15 cellular contexts compared by ENCODE assay signal in the genomic region with DNA sequence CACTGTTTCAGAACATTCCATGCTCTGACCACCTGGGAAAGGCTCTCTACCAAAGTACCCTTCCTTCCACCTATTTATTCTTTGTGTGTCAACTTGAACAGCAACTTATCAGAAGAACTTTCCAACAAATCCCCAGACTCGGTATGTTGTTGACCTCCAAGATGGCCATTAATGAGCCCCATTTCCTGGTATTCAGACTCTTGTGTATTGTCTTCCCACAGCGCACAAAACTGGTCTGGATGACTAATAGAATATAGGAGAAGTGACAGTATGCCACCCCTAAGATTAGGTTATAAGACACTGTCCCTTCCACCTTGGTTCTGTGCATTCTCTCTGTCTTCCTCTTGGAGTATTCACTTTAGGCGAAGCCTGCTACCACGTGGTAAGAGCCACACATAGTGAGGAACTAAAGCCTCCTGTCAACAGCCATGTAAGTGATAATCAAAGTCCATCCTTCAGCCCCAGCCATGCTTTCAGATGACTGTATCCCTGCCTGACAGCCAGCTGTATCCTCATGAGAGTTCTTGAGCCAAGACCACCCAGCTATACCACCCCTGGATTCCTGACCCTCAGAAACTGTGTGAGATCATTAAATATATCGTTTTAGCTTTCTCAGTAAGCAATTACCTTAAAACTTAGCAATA.
DNase-seq lines count a peak whose midpoint lies in the region; ATAC-seq lines count a peak whose summit lies in the region.
"Had no signal": no experiment of that assay in that cellular context is flagged by ENCODE, and none has a peak within 500 bp of the region (broad histone marks: within the 10 kb centered on the region; RNA-seq: fewer than 3 reads in every experiment).

No MANE protein-coding gene starts in this region.

- peak; percentile 15 for ATAC-seq in left ventricle myocardium superior
- ATAC-seq in left cardiac atrium = no peak
- peak; percentile 57 for ATAC-seq in esophagus mucosa
- no peak for ATAC-seq in HG02938 (IDR thresholded peaks at IDR 0.05; ENCODE audit: unreplicated experiment)

- DNase-seq in left ventricle myocardium superior (no peak), left cardiac atrium (no peak), dermis blood vessel endothelial cell (peak; percentile 64), NAMALWA (ENCODE audit: low spot score) (no peak)
- DNase-seq: C1 segment of cervical spinal cord; Calu3; CD4-positive, alpha-beta memory T cell; COR-L47; DMS53; DMS79 treated with DMSO at 0.1 percent for 48 hours; GF-D8; GOT3; HFFc6 had no signal

- intact Hi-C loops in left ventricle myocardium superior (cut with micrococcal nuclease) (no loop called here), left cardiac atrium (cut with DNase I) (no loop called here)

Comparison
In these comparisons a context has a peak if more than half of its experiments do, and no peak if none do; other contexts are left out.
1. ATAC-seq: peak in left ventricle myocardium superior (single experiment) and esophagus mucosa (single experiment); none in left cardiac atrium (0 of 2) and HG02938 (single experiment).